ENCODE assay signal across 8 cellular contexts in the genomic region with DNA sequence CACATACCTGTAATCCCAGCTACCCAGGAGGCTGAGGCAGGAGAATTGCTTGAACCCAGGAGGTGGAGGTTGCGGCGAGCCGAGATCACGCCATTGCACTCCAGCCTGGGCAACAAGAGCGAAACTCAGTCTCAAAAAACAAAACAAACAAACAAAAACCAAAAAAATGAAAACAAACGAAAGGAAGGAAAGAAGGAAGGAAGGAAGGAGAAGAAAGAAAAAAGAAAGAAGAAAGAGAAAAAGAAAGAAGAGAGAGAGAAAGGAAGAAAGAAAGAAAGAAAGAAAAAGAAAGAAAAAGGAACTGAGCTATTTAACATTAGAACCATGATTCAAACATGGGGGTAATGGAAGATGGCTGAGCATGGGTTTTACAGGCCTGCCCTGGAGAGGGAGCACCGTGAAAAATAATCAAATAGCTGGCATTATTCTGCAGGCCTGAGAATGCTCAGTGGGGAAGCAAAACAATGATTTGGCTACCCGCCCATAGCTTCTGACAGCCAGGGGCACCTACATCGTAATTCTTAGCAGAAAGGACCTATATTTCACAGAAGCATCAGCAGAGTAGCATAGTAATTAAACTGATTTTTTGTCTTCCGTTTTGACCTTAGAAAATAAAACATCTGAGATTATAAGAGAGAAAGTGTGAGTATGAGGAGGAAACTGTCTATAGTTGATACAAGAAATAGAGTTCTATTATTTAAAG. TPM values are rescaled to one million over a fixed set of nuclear protein-coding genes. Genes with fewer than 3 reads are reported as not detected.
DNase-seq lines count a peak whose midpoint lies in the region; ATAC-seq and TF ChIP-seq lines count a peak whose summit lies in the region.

No MANE protein-coding gene starts in this region.

- no peaks in the 10 kb centered on the region for H3K79me2 ChIP-seq in OCI-LY1 (ENCODE audit: insufficient read depth, low read length)

- H3K27me3 ChIP-seq in OCI-LY1 (ENCODE audit: insufficient read depth, low read length) (no peaks in the 10 kb centered on the region), esophagus muscularis mucosa (no peaks in the 10 kb centered on the region)

- TF ChIP-seq EP300 in esophagus muscularis mucosa (IDR thresholded peaks at IDR 0.05), result no peak

- H3K36me3 Mint-ChIP-seq in activated CD8-positive, alpha-beta T cell treated with anti-CD3 and anti-CD28 coated beads for 36 hours (ENCODE audit: low read depth), result peaks cover 4% of the 10 kb centered on the region
- peaks cover 9% of the 10 kb centered on the region for H3K36me3 Mint-ChIP-seq in activated CD8-positive, alpha-beta T cell treated with anti-CD3 and anti-CD28 coated beads, Interleukin-2, amount 10 ng/mL, durations not matched to agents 7 days and 5 days (ENCODE audit: low read depth)
- H3K36me3 Mint-ChIP-seq in type B pancreatic cell, result no peaks in the 10 kb centered on the region
- peaks cover 7% of the 10 kb centered on the region for H3K36me3 Mint-ChIP-seq in natural killer cell treated with Interleukin-12 subunit alpha and Interleukin-12 subunit beta and Interleukin-15 and Interleukin-18, amount 100 ng/mL, for 72 hours
- H3K36me3 Mint-ChIP-seq in activated CD8-positive, alpha-beta memory T cell treated with anti-CD3 and anti-CD28 coated beads, Interleukin-2, amount 10 ng/mL, durations not matched to agents 7 days and 5 days, result peaks cover 13% of the 10 kb centered on the region

- no peaks in the 10 kb centered on the region for H3F3A ChIP-seq in OCI-LY1 (ENCODE audit: insufficient read depth, low read length)

- TF ChIP-seq POLR2A in esophagus muscularis mucosa (IDR thresholded peaks at IDR 0.05; ENCODE audit: low read depth), result no peak

- H3K27me3 Mint-ChIP-seq in activated CD8-positive, alpha-beta T cell treated with anti-CD3 and anti-CD28 coated beads for 36 hours, result no peaks in the 10 kb centered on the region
- H3K27me3 Mint-ChIP-seq in activated CD8-positive, alpha-beta T cell treated with anti-CD3 and anti-CD28 coated beads, Interleukin-2, amount 10 ng/mL, durations not matched to agents 7 days and 5 days (ENCODE audit: low read depth), result no peaks in the 10 kb centered on the region
- H3K27me3 Mint-ChIP-seq in type B pancreatic cell, result no peaks in the 10 kb centered on the region
- H3K27me3 Mint-ChIP-seq in natural killer cell treated with Interleukin-12 subunit alpha and Interleukin-12 subunit beta and Interleukin-15 and Interleukin-18, amount 100 ng/mL, for 72 hours, result no peaks in the 10 kb centered on the region
- H3K27me3 Mint-ChIP-seq in activated CD8-positive, alpha-beta memory T cell treated with anti-CD3 and anti-CD28 coated beads, Interleukin-2, amount 10 ng/mL, durations not matched to agents 7 days and 5 days, result no peaks in the 10 kb centered on the region

- H3K4me3 ChIP-seq in OCI-LY1 (ENCODE audit: low read depth, low read length, poor library complexity, severe bottlenecking) (no peak overlapping the region), esophagus muscularis mucosa (no peak overlapping the region)

- CTCF ChIA-PET in activated CD8-positive, alpha-beta T cell treated with anti-CD3 and anti-CD28 coated beads for 36 hours (lab: Charles Lee), result interaction anchor here (1.1 to 1.4 kb wide), 2 partner anchors 11 to 70 kb away, joined by 3 to 4 read pairs; no protein-coding TSS in a partner anchor
- CTCF ChIA-PET in activated CD8-positive, alpha-beta T cell treated with anti-CD3 and anti-CD28 coated beads, Interleukin-2, amount 10 ng/mL, durations not matched to agents 7 days and 5 days (lab: Charles Lee), result interaction anchor here (1.0 to 2.0 kb wide), 5 partner anchors 13 to 140 kb away, joined by 3 to 6 read pairs (median 4); no protein-coding TSS in a partner anchor
- CTCF ChIA-PET in activated CD8-positive, alpha-beta memory T cell treated with anti-CD3 and anti-CD28 coated beads, Interleukin-2, amount 10 ng/mL, durations not matched to agents 7 days and 5 days (lab: Charles Lee), result interaction anchor here (0.7 to 1.2 kb wide), 4 partner anchors 10 to 141 kb away, joined by 3 to 4 read pairs (median 3); no protein-coding TSS in a partner anchor

- no peak for DNase-seq in activated CD8-positive, alpha-beta T cell treated with anti-CD3 and anti-CD28 coated beads for 36 hours
- DNase-seq in activated CD8-positive, alpha-beta T cell treated with anti-CD3 and anti-CD28 coated beads, Interleukin-2, amount 10 ng/mL, durations not matched to agents 7 days and 5 days, result no peak
- no peak for DNase-seq in esophagus muscularis mucosa (ENCODE audit: extremely low spot score)
- no peak for DNase-seq in type B pancreatic cell (ENCODE audit: extremely low spot score, unreplicated experiment)
- DNase-seq in activated naive CD4-positive, alpha-beta T cell (lab: John Stamatoyannopoulos, UW), result no peak
- DNase-seq in natural killer cell treated with Interleukin-12 subunit alpha and Interleukin-12 subunit beta and Interleukin-15 and Interleukin-18, amount 100 ng/mL, for 72 hours (ENCODE audit: low spot score), result no peak
- no peak for DNase-seq in activated CD8-positive, alpha-beta memory T cell treated with anti-CD3 and anti-CD28 coated beads, Interleukin-2, amount 10 ng/mL, durations not matched to agents 7 days and 5 days

- no peak for TF ChIP-seq CTCF in activated CD8-positive, alpha-beta T cell treated with anti-CD3 and anti-CD28 coated beads for 36 hours (IDR thresholded peaks at IDR 0.05)
- TF ChIP-seq CTCF in OCI-LY1 (IDR thresholded peaks at IDR 0.05; ENCODE audit: low read length) (peak; percentile 44; the same call in 1 of the 2 replicates), esophagus muscularis mucosa (IDR thresholded peaks at IDR 0.05) (peak in 2 of 3 experiments; percentile 14 to 24), type B pancreatic cell (conservative IDR thresholded peaks at IDR 0.05) (no peak)

- H3K36me3 ChIP-seq in OCI-LY1 (ENCODE audit: insufficient read depth, low read length) (peaks cover 20% of the 10 kb centered on the region), esophagus muscularis mucosa (no peaks in the 10 kb centered on the region)

- no peak overlapping the region for H2AFZ ChIP-seq in OCI-LY1 (ENCODE audit: low read length)

- no peaks in the 10 kb centered on the region for H4K20me1 ChIP-seq in OCI-LY1 (ENCODE audit: insufficient read depth, low read length)

- peak overlapping the region; percentile 1; the same call in 1 of the 2 replicates for H3K4me2 ChIP-seq in OCI-LY1 (ENCODE audit: low read length)

- H3K9ac ChIP-seq in OCI-LY1 (ENCODE audit: low read length), result no peak overlapping the region

- intact Hi-C loops in activated CD8-positive, alpha-beta T cell treated with anti-CD3 and anti-CD28 coated beads for 36 hours (cut with micrococcal nuclease), result no loop called here
- intact Hi-C loops in esophagus muscularis mucosa (cut with DNase I), result loop anchor here (10.0 kb wide), 1 partner anchor 137 kb away; the partner anchor contains the start of gene CDV3

- H3K4me1 ChIP-seq in OCI-LY1 (ENCODE audit: insufficient read depth, low read length, severe bottlenecking) (peaks cover 18% of the 10 kb centered on the region), esophagus muscularis mucosa (peaks cover 0 to 13% (median 10%) of the 10 kb centered on the region in 4 donors)

- no peaks in the 10 kb centered on the region for H3K9me2 ChIP-seq in OCI-LY1 (ENCODE audit: low read depth, low read length)

- ATAC-seq in activated CD8-positive, alpha-beta T cell treated with anti-CD3 and anti-CD28 coated beads for 36 hours, result no peak
- ATAC-seq in activated CD8-positive, alpha-beta T cell treated with anti-CD3 and anti-CD28 coated beads, Interleukin-2, amount 10 ng/mL, durations not matched to agents 7 days and 5 days, result no peak
- ATAC-seq in natural killer cell treated with Interleukin-12 subunit alpha and Interleukin-12 subunit beta and Interleukin-15 and Interleukin-18, amount 100 ng/mL, for 72 hours, result no peak
- ATAC-seq in activated CD8-positive, alpha-beta memory T cell treated with anti-CD3 and anti-CD28 coated beads, Interleukin-2, amount 10 ng/mL, durations not matched to agents 7 days and 5 days, result no peak

- H3K27ac Mint-ChIP-seq in activated CD8-positive, alpha-beta T cell treated with anti-CD3 and anti-CD28 coated beads for 36 hours, result peak overlapping the region; percentile 19
- H3K27ac Mint-ChIP-seq in activated CD8-positive, alpha-beta T cell treated with anti-CD3 and anti-CD28 coated beads, Interleukin-2, amount 10 ng/mL, durations not matched to agents 7 days and 5 days, result no peak overlapping the region
- H3K27ac Mint-ChIP-seq in type B pancreatic cell, result peak overlapping the region; percentile 15
- peak overlapping the region in 1 of 2 donors; percentile 38 for H3K27ac Mint-ChIP-seq in natural killer cell treated with Interleukin-12 subunit alpha and Interleukin-12 subunit beta and Interleukin-15 and Interleukin-18, amount 100 ng/mL, for 72 hours
- H3K27ac Mint-ChIP-seq in activated CD8-positive, alpha-beta memory T cell treated with anti-CD3 and anti-CD28 coated beads, Interleukin-2, amount 10 ng/mL, durations not matched to agents 7 days and 5 days, result no peak overlapping the region

- 68% methylated on average over 10 of the region's 10 CpGs for WGBS in esophagus muscularis mucosa

- H3K27ac ChIP-seq in OCI-LY1 (ENCODE audit: low read depth, low read length, poor library complexity, severe bottlenecking), result peak overlapping the region; percentile 22
- H3K27ac ChIP-seq in esophagus muscularis mucosa (replicated peaks in 1 of 4), result peak overlapping the region; percentile 57 to 75 (median 64)

- POLR2A ChIA-PET in activated CD8-positive, alpha-beta T cell treated with anti-CD3 and anti-CD28 coated beads for 36 hours (lab: Charles Lee), result no interaction called here
- POLR2A ChIA-PET in activated CD8-positive, alpha-beta T cell treated with anti-CD3 and anti-CD28 coated beads, Interleukin-2, amount 10 ng/mL, durations not matched to agents 7 days and 5 days (lab: Charles Lee), result interaction anchor here (0.7 kb wide), 1 partner anchor 11 kb away, joined by 3 read pairs; no protein-coding TSS in a partner anchor

- H3K9me3 Mint-ChIP-seq in activated CD8-positive, alpha-beta T cell treated with anti-CD3 and anti-CD28 coated beads for 36 hours, result peaks cover 5% of the 10 kb centered on the region
- peaks cover 6% of the 10 kb centered on the region for H3K9me3 Mint-ChIP-seq in activated CD8-positive, alpha-beta T cell treated with anti-CD3 and anti-CD28 coated beads, Interleukin-2, amount 10 ng/mL, durations not matched to agents 7 days and 5 days (ENCODE audit: insufficient read depth)
- H3K9me3 Mint-ChIP-seq in type B pancreatic cell, result peaks cover 8% of the 10 kb centered on the region
- peaks cover 7% of the 10 kb centered on the region for H3K9me3 Mint-ChIP-seq in natural killer cell treated with Interleukin-12 subunit alpha and Interleukin-12 subunit beta and Interleukin-15 and Interleukin-18, amount 100 ng/mL, for 72 hours
- peaks cover 6% of the 10 kb centered on the region for H3K9me3 Mint-ChIP-seq in activated CD8-positive, alpha-beta memory T cell treated with anti-CD3 and anti-CD28 coated beads, Interleukin-2, amount 10 ng/mL, durations not matched to agents 7 days and 5 days (ENCODE audit: low read depth)

- peaks cover 13% of the 10 kb centered on the region for H3K4me1 Mint-ChIP-seq in activated CD8-positive, alpha-beta T cell treated with anti-CD3 and anti-CD28 coated beads for 36 hours (ENCODE audit: low read depth)
- peaks cover 14% of the 10 kb centered on the region for H3K4me1 Mint-ChIP-seq in activated CD8-positive, alpha-beta T cell treated with anti-CD3 and anti-CD28 coated beads, Interleukin-2, amount 10 ng/mL, durations not matched to agents 7 days and 5 days (ENCODE audit: low read depth)
- peaks cover 5% of the 10 kb centered on the region for H3K4me1 Mint-ChIP-seq in type B pancreatic cell (ENCODE audit: unreplicated experiment)
- H3K4me1 Mint-ChIP-seq in natural killer cell treated with Interleukin-12 subunit alpha and Interleukin-12 subunit beta and Interleukin-15 and Interleukin-18, amount 100 ng/mL, for 72 hours (ENCODE audit: low read depth in 2 of 2), result peaks cover 14 to 15% of the 10 kb centered on the region in 2 donors
- H3K4me1 Mint-ChIP-seq in activated CD8-positive, alpha-beta memory T cell treated with anti-CD3 and anti-CD28 coated beads, Interleukin-2, amount 10 ng/mL, durations not matched to agents 7 days and 5 days, result peaks cover 14% of the 10 kb centered on the region

- H3K4me3 Mint-ChIP-seq in activated CD8-positive, alpha-beta T cell treated with anti-CD3 and anti-CD28 coated beads for 36 hours, result no peak overlapping the region
- no peak overlapping the region for H3K4me3 Mint-ChIP-seq in activated CD8-positive, alpha-beta T cell treated with anti-CD3 and anti-CD28 coated beads, Interleukin-2, amount 10 ng/mL, durations not matched to agents 7 days and 5 days
- no peak overlapping the region for H3K4me3 Mint-ChIP-seq in type B pancreatic cell
- no peak overlapping the region for H3K4me3 Mint-ChIP-seq in natural killer cell treated with Interleukin-12 subunit alpha and Interleukin-12 subunit beta and Interleukin-15 and Interleukin-18, amount 100 ng/mL, for 72 hours
- no peak overlapping the region for H3K4me3 Mint-ChIP-seq in activated CD8-positive, alpha-beta memory T cell treated with anti-CD3 and anti-CD28 coated beads, Interleukin-2, amount 10 ng/mL, durations not matched to agents 7 days and 5 days

- H3K9me3 ChIP-seq in OCI-LY1 (ENCODE audit: low read length), result peaks cover 6% of the 10 kb centered on the region
- H3K9me3 ChIP-seq in esophagus muscularis mucosa, result no peaks in the 10 kb centered on the region

RNA-seq across cellular contexts. Expression of gene BFSP2, which starts 37.7 kb away (rescaled TPM):
- total RNA-seq in activated CD8-positive, alpha-beta T cell treated with anti-CD3 and anti-CD28 coated beads for 36 hours, result 1 to 10 TPM in 1 of 2 experiments, under 1 TPM in 1; 0.51 to 1.1 TPM
- under 1 TPM; 0.42 to 0.45 TPM for total RNA-seq in activated CD8-positive, alpha-beta T cell treated with anti-CD3 and anti-CD28 coated beads, Interleukin-2, amount 10 ng/mL, durations not matched to agents 7 days and 5 days
- not detected for total RNA-seq in esophagus muscularis mucosa
- not detected in 2 replicates for total RNA-seq in type B pancreatic cell (ENCODE audit: low replicate concordance)
- total RNA-seq in natural killer cell treated with Interleukin-12 subunit alpha and Interleukin-12 subunit beta and Interleukin-15 and Interleukin-18, amount 100 ng/mL, for 72 hours, result not detected
- total RNA-seq in activated CD8-positive, alpha-beta memory T cell treated with anti-CD3 and anti-CD28 coated beads, Interleukin-2, amount 10 ng/mL, durations not matched to agents 7 days and 5 days, result 1 to 10 TPM; 1.2 to 2.1 TPM

Comparison
In these comparisons a context has a peak if more than half of its experiments do, and no peak if none do; other contexts are left out.
1. H3K27ac Mint-ChIP-seq: peak in activated CD8-positive, alpha-beta T cell treated with anti-CD3 and anti-CD28 coated beads for 36 hours (single experiment) and type B pancreatic cell (single experiment); none in activated CD8-positive, alpha-beta T cell treated with anti-CD3 and anti-CD28 coated beads, Interleukin-2, amount 10 ng/mL, durations not matched to agents 7 days and 5 days (single experiment) and activated CD8-positive, alpha-beta memory T cell treated with anti-CD3 and anti-CD28 coated beads, Interleukin-2, amount 10 ng/mL, durations not matched to agents 7 days and 5 days (single experiment).
2. CTCF ChIP-seq: peak in OCI-LY1 (single experiment) and esophagus muscularis mucosa (2 of 3); none in activated CD8-positive, alpha-beta T cell treated with anti-CD3 and anti-CD28 coated beads for 36 hours (single experiment) and type B pancreatic cell (single experiment).